ENCODE assay signal across 9 cellular contexts in the genomic region with DNA sequence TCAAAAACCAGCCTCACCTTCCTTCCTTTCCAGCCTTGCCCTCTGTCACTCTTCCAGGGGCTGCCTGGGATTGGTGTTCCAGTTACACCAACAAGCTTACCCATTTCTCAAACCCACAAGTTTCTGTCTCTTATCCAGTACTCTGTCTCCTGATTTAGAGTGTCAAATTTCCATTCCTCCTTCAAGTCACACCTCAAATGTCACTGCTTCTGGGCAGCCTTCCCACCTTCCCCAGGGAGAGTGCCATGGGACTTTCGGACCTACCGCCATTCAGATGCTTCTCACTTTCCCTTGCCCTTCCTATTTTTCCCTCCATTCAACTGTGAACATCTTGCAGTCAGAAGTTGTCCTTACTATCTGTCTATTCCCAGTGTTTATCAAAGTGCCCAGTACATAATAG. TPM values are rescaled to one million over a fixed set of nuclear protein-coding genes. Genes with fewer than 3 reads are reported as not detected.
"Had no signal": no experiment of that assay in that cellular context is flagged by ENCODE, and none has a peak within 500 bp of the region (broad histone marks: within the 10 kb centered on the region; RNA-seq: fewer than 3 reads in every experiment).

No MANE protein-coding gene starts in this region.

- DNase-seq: GDM1, GF-D8 had no signal

- ATAC-seq: GM12878 had no signal

- FAIRE-seq: G401.6, GM12878, GM12891, GM12892, GM18507, GM19239 had no signal

- H3K4me3 ChIP-seq: GM12878 had no signal

RNA-seq across cellular contexts. Expression of gene GRXCR2, which starts 2.0 kb away (rescaled TPM):
- total RNA-seq: G401, GM12878 had no signal
- polyA plus RNA-seq: GM12878 had no signal
